In genomic region chr17:81578561-81579225, GRCh38 we compare ENCODE assay signal across 1 cellular context.
TF ChIP-seq lines count a peak whose summit lies in the region.

No MANE protein-coding gene starts in this region.

TF ChIP-seq in HCT116, 20 proteins besides CTCF, POLR2A, EP300 and RAD21 (continued from another document):
- TF ChIP-seq ZBTB33 (IDR thresholded peaks at IDR 0.05; ENCODE audit: extremely low read depth, insufficient replicate concordance, low read length) (no peak), MAX (IDR thresholded peaks at IDR 0.05) (no peak), TCF7L2 (IDR thresholded peaks at IDR 0.05; ENCODE audit: borderline replicate concordance, extremely low read depth, insufficient read depth, insufficient read length) (no peak), ATF3 (IDR thresholded peaks at IDR 0.05) (no peak), SRF (IDR thresholded peaks at IDR 0.05; ENCODE audit: low read depth) (no peak)
